In genomic region chr5:151659001-151659754, GRCh38 we compare ENCODE assay signal across 8 cellular contexts.
DNase-seq lines count a peak whose midpoint lies in the region; ATAC-seq and TF ChIP-seq lines count a peak whose summit lies in the region.

No MANE protein-coding gene starts in this region.

- no peak overlapping the region for H3K4me3 ChIP-seq in AG09309 (ENCODE audit: control insufficient read depth, low read depth, low read length)

- TF ChIP-seq CTCF in AG09309 (IDR thresholded peaks at IDR 0.05; ENCODE audit: control insufficient read depth, insufficient read depth, low read depth, low read length, missing control alignments), result peak; percentile 90

- ATAC-seq in GM18907 (IDR thresholded peaks at IDR 0.05; ENCODE audit: unreplicated experiment) (peak; percentile 69), HG03139 (IDR thresholded peaks at IDR 0.05; ENCODE audit: unreplicated experiment) (peak; percentile 49)

- DNase-seq in AG09309 (ENCODE audit: low read depth) (no peak), NCI-H345 (lab: John Stamatoyannopoulos, UW) (peak; percentile 74), cerebellar cortex (ENCODE audit: low spot score) (peak; percentile 84), left kidney (ENCODE audit: low read depth, low spot score) (peak; percentile 90)
- peak; percentile 87 for DNase-seq in activated CD4-positive, CD25-positive, alpha-beta regulatory T cell treated with anti-CD3 and anti-CD28 coated beads, Interleukin-2, amount 50 U/mL, for 72 hours
- DNase-seq in stimulated activated CD4-positive, alpha-beta T cell treated with anti-CD3 and anti-CD28 coated beads, Interleukin-4, amount 100 ng/mL, for 1 hour, result peak; percentile 83
